ENCODE assay signal across 8 cellular contexts in genomic region chr2:215311625-215312394, GRCh38. TPM values are rescaled to one million over a fixed set of nuclear protein-coding genes. Genes with fewer than 3 reads are reported as not detected.
DNase-seq lines count a peak whose midpoint lies in the region; ATAC-seq and TF ChIP-seq lines count a peak whose summit lies in the region.

Gene ATIC, plus strand, starts transcription at chr2:215312059. Its CDS starts 84 bp downstream, at chr2:215312143.

- H3K36me3 ChIP-seq in DND-41 (ENCODE audit: insufficient read depth, low read length) (peaks cover 39% of the 10 kb centered on the region), GM23248 (ENCODE audit: low read depth) (peaks cover 15% of the 10 kb centered on the region; the same call in 1 of the 2 replicates)
- H3K36me3 ChIP-seq in naive thymus-derived CD4-positive, alpha-beta T cell (ENCODE audit: control insufficient read depth in 2 of 3, insufficient read depth in 3 of 3, low read length in 3 of 3): peaks cover 0 to under 1% (median 0%) of the 10 kb centered on the region in 3 experiments

- H3K9me3 Mint-ChIP-seq in naive thymus-derived CD4-positive, alpha-beta T cell: no peaks in the 10 kb centered on the region
- no peaks in the 10 kb centered on the region for H3K9me3 Mint-ChIP-seq in stimulated activated naive B cell treated with anti-CD40 and anti-IgM and Interleukin-4, amounts not matched to agents 10 μg/mL and 1 μg/mL and 100 μg/mL, for 72 hours

- WGBS in GM23248 (ENCODE audit: low coverage in 1 of 2, low lambda C conversion rate in 2 of 2, missing lambda C conversion rate in 2 of 2), 2 experiments: 1 to 2% methylated on average over 53 to 58 of the region's 64 CpGs

- H3K79me2 ChIP-seq in DND-41 (ENCODE audit: insufficient read depth, low read length) (peaks cover 63% of the 10 kb centered on the region), GM23248 (ENCODE audit: insufficient read depth) (peaks cover 46% of the 10 kb centered on the region)

- H3K9me2 ChIP-seq in GM23248 (ENCODE audit: insufficient read depth): no peaks in the 10 kb centered on the region

- H3K9ac ChIP-seq in DND-41 (ENCODE audit: low read depth, low read length) (peak within 1 kb of the TSS; percentile 98), GM23248 (peak within 1 kb of the TSS; percentile 95)

- H3K4me1 ChIP-seq in DND-41 (ENCODE audit: insufficient read depth, low read length): peaks cover 58% of the 10 kb centered on the region
- H3K4me1 ChIP-seq in GM23248 (ENCODE audit: insufficient read depth): peaks cover 9% of the 10 kb centered on the region
- peaks cover 13 to 16% of the 10 kb centered on the region in 2 donors for H3K4me1 ChIP-seq in naive thymus-derived CD4-positive, alpha-beta T cell (ENCODE audit: control insufficient read depth in 2 of 2, insufficient read depth in 2 of 2, low read length in 2 of 2)

- H3K27me3 Mint-ChIP-seq in naive thymus-derived CD4-positive, alpha-beta T cell: peaks cover 0 to 2% (median 0%) of the 10 kb centered on the region in 5 donors
- no peaks in the 10 kb centered on the region for H3K27me3 Mint-ChIP-seq in stimulated activated naive B cell treated with anti-CD40 and anti-IgM and Interleukin-4, amounts not matched to agents 10 μg/mL and 1 μg/mL and 100 μg/mL, for 72 hours

- H3F3A ChIP-seq in GM23248 (ENCODE audit: insufficient read depth): peaks cover 9% of the 10 kb centered on the region; the same call in 1 of the 2 replicates

- in situ Hi-C loops in GM23248 (cut with MboI): no loop called here

- intact Hi-C loops in naive thymus-derived CD4-positive, alpha-beta T cell (cut with micrococcal nuclease): loop anchor here (1.0 to 5.0 kb wide), 9 partner anchors 42 to 1185 kb away; partner anchors contain the start of genes BARD1 (in 2 of the 2), MREG (in 2 of the 2), SMARCAL1 (in 2 of the 2) and FN1 (in 1 of the 2)

- peak within 1 kb of the TSS; percentile 84 to 97 (median 92) for H3K27ac Mint-ChIP-seq in naive thymus-derived CD4-positive, alpha-beta T cell
- H3K27ac Mint-ChIP-seq in stimulated activated naive B cell treated with anti-CD40 and anti-IgM and Interleukin-4, amounts not matched to agents 10 μg/mL and 1 μg/mL and 100 μg/mL, for 72 hours: peak within 1 kb of the TSS; percentile 93

- H3K27me3 ChIP-seq in DND-41 (ENCODE audit: insufficient read depth, low read length, poor library complexity): no peaks in the 10 kb centered on the region
- H3K27me3 ChIP-seq in GM23248 (replicated peaks; ENCODE audit: insufficient read depth): no peaks in the 10 kb centered on the region
- H3K27me3 ChIP-seq in naive thymus-derived CD4-positive, alpha-beta T cell (ENCODE audit: control insufficient read depth in 2 of 2, insufficient read depth in 2 of 2, low read length in 2 of 2): no peaks in the 10 kb centered on the region

- peak; percentile 96 for ATAC-seq in DND-41 (ENCODE audit: insufficient read depth, low read depth)
- peak; percentile 98 for ATAC-seq in naive thymus-derived CD4-positive, alpha-beta T cell
- ATAC-seq in stimulated activated naive B cell treated with anti-CD40 and anti-IgM and Interleukin-4, amounts not matched to agents 10 μg/mL and 1 μg/mL and 100 μg/mL, for 72 hours (replicated peaks): peak; percentile 98 to 99

- POLR2A ChIA-PET in naive thymus-derived CD4-positive, alpha-beta T cell (lab: Charles Lee): interaction anchor here (0.6 to 1.6 kb wide), 6 partner anchors 8 to 1422 kb away, joined by 3 to 6 read pairs (median 4); no protein-coding TSS in a partner anchor

- peak within 1 kb of the TSS; percentile 86 to 95 (median 93) for H3K4me3 Mint-ChIP-seq in naive thymus-derived CD4-positive, alpha-beta T cell
- H3K4me3 Mint-ChIP-seq in stimulated activated naive B cell treated with anti-CD40 and anti-IgM and Interleukin-4, amounts not matched to agents 10 μg/mL and 1 μg/mL and 100 μg/mL, for 72 hours: peak within 1 kb of the TSS; percentile 90 to 91

- peak within 1 kb of the TSS; percentile 89 for H3K27ac ChIP-seq in DND-41 (ENCODE audit: low read length)
- H3K27ac ChIP-seq in GM23248: peak within 1 kb of the TSS; percentile 73
- peak within 1 kb of the TSS; percentile 74 for H3K27ac ChIP-seq in naive thymus-derived CD4-positive, alpha-beta T cell (ENCODE audit: low read depth, low read length)

- H3K4me2 ChIP-seq in DND-41 (ENCODE audit: insufficient read depth, low read length) (peak within 1 kb of the TSS; percentile 87), GM23248 (ENCODE audit: unreplicated experiment) (peak within 1 kb of the TSS; percentile 93)

- H3K9me3 ChIP-seq in DND-41 (ENCODE audit: insufficient read depth, low read length, severe bottlenecking) (no peaks in the 10 kb centered on the region), GM23248 (ENCODE audit: low read depth) (no peaks in the 10 kb centered on the region)
- no peaks in the 10 kb centered on the region for H3K9me3 ChIP-seq in naive thymus-derived CD4-positive, alpha-beta T cell (ENCODE audit: control insufficient read depth in 2 of 3, low read length in 3 of 3)

- peaks cover 5 to 29% (median 28%) of the 10 kb centered on the region in 5 donors for H3K36me3 Mint-ChIP-seq in naive thymus-derived CD4-positive, alpha-beta T cell
- peaks cover 23 to 33% of the 10 kb centered on the region in 2 donors for H3K36me3 Mint-ChIP-seq in stimulated activated naive B cell treated with anti-CD40 and anti-IgM and Interleukin-4, amounts not matched to agents 10 μg/mL and 1 μg/mL and 100 μg/mL, for 72 hours

- H3K4me3 ChIP-seq in DND-41 (ENCODE audit: low read depth in 1 of 2, low read length in 2 of 2): peak within 1 kb of the TSS; percentile 66 to 69
- peak within 1 kb of the TSS; percentile 97 for H3K4me3 ChIP-seq in GM23248
- peak within 1 kb of the TSS; percentile 98 for H3K4me3 ChIP-seq in naive thymus-derived CD4-positive, alpha-beta T cell (ENCODE audit: low read length)

- DNase-seq in DND-41: peak; percentile 96
- peak; percentile 99 for DNase-seq in GM23248
- peak; percentile 69 to 71 for DNase-seq in Kasumi-1 (lab: John Stamatoyannopoulos, UW)
- peak; percentile 96 for DNase-seq in RPMI7951 (ENCODE audit: low read depth)
- DNase-seq in activated T-helper 1 cell treated with anti-CD3 and anti-CD28 coated beads, Interleukin-2, amount 50 U/mL, for 16 hours (ENCODE audit: low read depth in 1 of 2, low spot score in 1 of 2): peak; percentile 78 to 80
- DNase-seq in fibroblast of gingiva (ENCODE audit: low read depth): peak; percentile 93
- DNase-seq in naive thymus-derived CD4-positive, alpha-beta T cell: peak; percentile 67 to 92 (median 83)
- peak; percentile 90 for DNase-seq in stimulated activated naive B cell treated with anti-CD40 and anti-IgM and Interleukin-4, amounts not matched to agents 10 μg/mL and 1 μg/mL and 100 μg/mL, for 72 hours

- H4K20me1 ChIP-seq in DND-41 (ENCODE audit: insufficient read depth, low read length) (no peaks in the 10 kb centered on the region), GM23248 (ENCODE audit: insufficient read depth) (no peaks in the 10 kb centered on the region)

- CTCF ChIA-PET in naive thymus-derived CD4-positive, alpha-beta T cell (lab: Charles Lee): no interaction called here

- H3K4me1 Mint-ChIP-seq in naive thymus-derived CD4-positive, alpha-beta T cell: peaks cover 11 to 42% (median 37%) of the 10 kb centered on the region in 7 donors
- H3K4me1 Mint-ChIP-seq in stimulated activated naive B cell treated with anti-CD40 and anti-IgM and Interleukin-4, amounts not matched to agents 10 μg/mL and 1 μg/mL and 100 μg/mL, for 72 hours: peaks cover 14 to 27% of the 10 kb centered on the region in 2 donors

- no peak for TF ChIP-seq CTCF in DND-41 (IDR thresholded peaks at IDR 0.05; ENCODE audit: borderline replicate concordance, extremely low read depth, low read length, poor library complexity, severe bottlenecking)

- peak within 1 kb of the TSS; percentile 77 for H2AFZ ChIP-seq in DND-41 (ENCODE audit: low read depth, low read length)
- peak within 1 kb of the TSS; percentile 99 for H2AFZ ChIP-seq in GM23248

RNA-seq across cellular contexts. Expression of gene ATIC, which starts in this region (rescaled TPM):
- 9.4 and 14.4 TPM in 2 replicates for total RNA-seq in GM23248 (2014; rRNA removed; shearing (Covaris generic))
- 61.1 and 68.7 TPM in 2 replicates for polyA plus RNA-seq in GM23248 (2016; fragmentation: Nextera tagmentation; extraction: Ambion mirVana)
- 19.8 and 25.7 TPM in 2 replicates for total RNA-seq in RPMI7951 (2014; rRNA removed; shearing (Covaris generic))
- total RNA-seq in naive thymus-derived CD4-positive, alpha-beta T cell: 100 to 1,000 TPM in 1 of 5 experiments, 10 to 100 TPM in 4; 62.1 to 170 (median 83.2) TPM
- polyA plus RNA-seq in naive thymus-derived CD4-positive, alpha-beta T cell: 100 to 1,000 TPM; 170 to 205 TPM

Comparison
In these comparisons a context has a peak if more than half of its experiments do, and no peak if none do; other contexts are left out.
1. Peak in every context shown above with its lines: DNase-seq, ATAC-seq, H3K4me3 ChIP-seq and H3K27ac ChIP-seq.